In genomic region chr13:31209819-31210209, GRCh38 we compare ENCODE assay signal across 15 cellular contexts. TPM values are rescaled to one million over a fixed set of nuclear protein-coding genes. Genes with fewer than 3 reads are reported as not detected.
DNase-seq lines count a peak whose midpoint lies in the region; ATAC-seq, FAIRE-seq and TF ChIP-seq lines count a peak whose summit lies in the region.
"Had no signal": no experiment of that assay in that cellular context is flagged by ENCODE, and none has a peak within 500 bp of the region (broad histone marks: within the 10 kb centered on the region; RNA-seq: fewer than 3 reads in every experiment).

No MANE protein-coding gene starts in this region.

- H2BK12ac ChIP-seq in H1 (ENCODE audit: low read depth, low read length): no peak overlapping the region

- no peak overlapping the region for H4K91ac ChIP-seq in H1 (replicated peaks; ENCODE audit: insufficient read length, low read length)

- H2BK120ac ChIP-seq in H1 (replicated peaks; ENCODE audit: low read depth, low read length): no peak overlapping the region

- H3K9ac ChIP-seq in BLaER1 treated with 17β-estradiol and CSF1 and Interleukin-3, amounts not matched to agents 10 nM and 100 nM: peak overlapping the region in 3 of 11 experiments; percentile 5 to 9 (median 5); a peak in 1 of 22 replicates
- no peak overlapping the region for H3K9ac ChIP-seq in H1 (replicated peaks in 1 of 4; ENCODE audit: extremely low read depth in 1 of 4, low read depth in 3 of 4, low read length in 3 of 4)

- H3K14ac ChIP-seq in H1 (ENCODE audit: insufficient read length): no peak overlapping the region

- no peak overlapping the region for H2BK15ac ChIP-seq in H1 (ENCODE audit: low read length)

- no peak overlapping the region for H3K56ac ChIP-seq in H1 (replicated peaks; ENCODE audit: insufficient read length, low read depth, low read length)

- 0 out of 2 replicates have a peak overlapping the region, but pooled peaks have one; percentile 74 for H2AFZ ChIP-seq in H1 (ENCODE audit: low read length)
- H2AFZ ChIP-seq: PC-9 had no signal

- H3K4me3 ChIP-seq in BLaER1 treated with 17β-estradiol and CSF1 and Interleukin-3, amounts not matched to agents 10 nM and 100 nM: no peak overlapping the region
- H3K4me3 ChIP-seq in H1 (ENCODE audit: extremely low read depth in 1 of 4, insufficient read depth in 2 of 4, low read depth in 3 of 4, low read length in 4 of 4): no peak overlapping the region
- H3K4me3 ChIP-seq: colonic mucosa, PC-9, upper lobe of left lung had no signal

- FAIRE-seq in H1 (lab: Jason Lieb, UNC) (no peak), GM12891 (lab: Jason Lieb, UNC) (no peak)

- H4K20me1 ChIP-seq in BLaER1 treated with 17β-estradiol and CSF1 and Interleukin-3, amounts not matched to agents 10 nM and 100 nM: 0 out of 22 replicates have a peak, but pooled peaks cover 0 to 4% (median 0%) of the 10 kb centered on the region in 11 experiments
- H4K20me1 ChIP-seq in H1 (replicated peaks in 1 of 2; ENCODE audit: control insufficient read depth in 1 of 2, insufficient read depth in 2 of 2, low read length in 2 of 2): no peaks in the 10 kb centered on the region

- peaks cover 18 to 31% (median 23%) of the 10 kb centered on the region in 10 experiments for H3K4me1 ChIP-seq in BLaER1 treated with 17β-estradiol and CSF1 and Interleukin-3, amounts not matched to agents 10 nM and 100 nM
- peaks cover 0 to 12% (median 7%) of the 10 kb centered on the region in 4 experiments; a peak in 5 of 7 replicates for H3K4me1 ChIP-seq in H1 (replicated peaks in 1 of 4; ENCODE audit: control insufficient read depth in 3 of 4, insufficient read depth in 4 of 4, low read length in 3 of 4)
- H3K4me1 ChIP-seq: colonic mucosa had no signal

- no peak overlapping the region for H3K23ac ChIP-seq in H1 (ENCODE audit: insufficient read length)

- peak overlapping the region; percentile 61 to 78 (median 71) for H3K4me2 ChIP-seq in BLaER1 treated with 17β-estradiol and CSF1 and Interleukin-3, amounts not matched to agents 10 nM and 100 nM
- H3K4me2 ChIP-seq in H1 (ENCODE audit: insufficient read depth in 1 of 2, low read depth in 2 of 2, low read length in 2 of 2): no peak overlapping the region
- H3K4me2 ChIP-seq: PC-9 had no signal

- no peak overlapping the region for H2AK5ac ChIP-seq in H1 (ENCODE audit: low read depth, low read length)

- no peak for TF ChIP-seq RAD21 in H1 (IDR thresholded peaks at IDR 0.05 in 1 of 2, conservative IDR thresholded peaks at IDR 0.05 in 1 of 2; ENCODE audit: low read depth in 2 of 2, low read length in 2 of 2)

- POLR2A ChIA-PET in HEK293T (lab: Yijun Ruan, JAX) (no interaction called here), H1 (lab: Charles Lee; ENCODE audit: partially characterized antibody) (interaction anchor here (1.0 kb wide), 1 partner anchor 9 kb away, joined by 3 read pairs; no protein-coding TSS in a partner anchor)

- ATAC-seq in sciatic nerve: peak; percentile 49

- TF ChIP-seq CTCF in H1 (IDR thresholded peaks at IDR 0.05; ENCODE audit: control extremely low read depth in 1 of 3, insufficient read depth in 1 of 3, low read depth in 1 of 3, low read length in 3 of 3): no peak

- intact Hi-C loops in sciatic nerve (cut with DNase I): no loop called here

- TF ChIP-seq POLR2A in H1 (IDR thresholded peaks at IDR 0.05; ENCODE audit: control extremely low read depth in 1 of 2, low read depth in 2 of 2, low read length in 2 of 2) (no peak), GM12891 (IDR thresholded peaks at IDR 0.05; ENCODE audit: low read depth, low read length) (no peak)

- no peaks in the 10 kb centered on the region for H3K79me1 ChIP-seq in H1 (ENCODE audit: low read depth, low read length)

- no peaks in the 10 kb centered on the region for H3K9me3 ChIP-seq in BLaER1 treated with 17β-estradiol and CSF1 and Interleukin-3, amounts not matched to agents 10 nM and 100 nM (replicated peaks in 1 of 11)
- no peaks in the 10 kb centered on the region for H3K9me3 ChIP-seq in H1 (ENCODE audit: insufficient read depth in 2 of 2, low read depth in 1 of 2, low read length in 1 of 2)
- H3K9me3 ChIP-seq: colonic mucosa, upper lobe of left lung had no signal

- TF ChIP-seq EP300 in H1 (IDR thresholded peaks at IDR 0.05; ENCODE audit: borderline replicate concordance in 1 of 2, low read depth in 2 of 2, low read length in 2 of 2): no peak

- H3K79me2 ChIP-seq in H1 (ENCODE audit: control insufficient read depth in 1 of 2, insufficient read depth in 2 of 2, low read length in 2 of 2): no peaks in the 10 kb centered on the region

- no peak overlapping the region for H3K4ac ChIP-seq in H1 (replicated peaks; ENCODE audit: insufficient read length, low read depth, low read length)

- no peak overlapping the region for H2BK5ac ChIP-seq in H1 (ENCODE audit: low read depth, low read length)

- WGBS in H1 (ENCODE audit: extremely low coverage in 1 of 2, insufficient coverage in 1 of 2, insufficient read length in 1 of 2, insufficient replicate concordance in 2 of 2, low coverage in 1 of 2, low lambda C conversion rate in 2 of 2, missing lambda C conversion rate in 1 of 2), 2 experiments: 78% methylated on average over 4 of the region's 4 CpGs; no CpG with 5 or more reads in 1 of the 2 experiments

- no peak overlapping the region for H4K5ac ChIP-seq in H1 (ENCODE audit: insufficient read length, low read depth, low read length)

- H3K36me3 ChIP-seq in BLaER1 treated with 17β-estradiol and CSF1 and Interleukin-3, amounts not matched to agents 10 nM and 100 nM: no peaks in the 10 kb centered on the region
- no peaks in the 10 kb centered on the region for H3K36me3 ChIP-seq in H1 (ENCODE audit: control insufficient read depth in 2 of 4, insufficient read depth in 4 of 4, low read length in 3 of 4)
- H3K36me3 ChIP-seq: colonic mucosa, upper lobe of left lung had no signal

- H3K27ac ChIP-seq in BLaER1 treated with 17β-estradiol and CSF1 and Interleukin-3, amounts not matched to agents 10 nM and 100 nM: peak overlapping the region in 3 of 11 experiments; percentile 3 to 36 (median 10); a peak in 2 of 22 replicates
- H3K27ac ChIP-seq in H1 (ENCODE audit: low read depth, low read length): no peak overlapping the region
- H3K27ac ChIP-seq: colonic mucosa, PC-9, upper lobe of left lung had no signal

- no peak for DNase-seq in HEK293T (ENCODE audit: extremely low spot score)
- no peak for DNase-seq in H1 (ENCODE audit: low read depth in 1 of 2, low spot score in 2 of 2)
- DNase-seq in sciatic nerve (ENCODE audit: low spot score): no peak
- no peak for DNase-seq in NCI-H2029 treated with DMSO at 0.1 percent for 48 hours (lab: John Stamatoyannopoulos, UW)
- DNase-seq in GM12891 (ENCODE audit: insufficient read length, low spot score): no peak
- DNase-seq in activated effector memory CD4-positive, alpha-beta T cell treated with anti-CD3 and anti-CD28 coated beads, Interleukin-2, amount 50 U/mL, for 16 hours: no peak
- DNase-seq: activated B cell treated with CpG ODN at 0.5 μM for 24 hours; activated effector memory CD4-positive, alpha-beta T cell treated with Interleukin-2 at 50 U/mL for 16 hours; colonic mucosa; KBM-7; NCI-H1436; PC-9; stimulated activated CD8-positive, alpha-beta memory T cell treated with anti-CD3 and anti-CD28 coated beads, Interleukin-4, amount 100 ng/mL, for 48 hours; upper lobe of left lung had no signal

- H3K27me3 ChIP-seq in BLaER1 treated with 17β-estradiol and CSF1 and Interleukin-3, amounts not matched to agents 10 nM and 100 nM: no peaks in the 10 kb centered on the region
- H3K27me3 ChIP-seq in H1 (replicated peaks in 1 of 4; ENCODE audit: control insufficient read depth in 3 of 4, extremely low read depth in 1 of 4, insufficient read depth in 3 of 4, low read length in 3 of 4): no peaks in the 10 kb centered on the region
- H3K27me3 ChIP-seq: colonic mucosa, upper lobe of left lung had no signal

- H3K23me2 ChIP-seq in H1 (ENCODE audit: low read depth, low read length): no peaks in the 10 kb centered on the region; the same call in 1 of the 2 replicates

- CTCF ChIA-PET in HEK293T (lab: Yijun Ruan, JAX) (interaction anchor here (1.0 kb wide), 1 partner anchor 215 kb away, joined by 4 read pairs; no protein-coding TSS in a partner anchor), H1 (lab: Charles Lee; ENCODE audit: partially characterized antibody) (interaction anchor here (0.7 to 2.5 kb wide), 5 partner anchors 9 to 38 kb away, joined by 3 to 8 read pairs (median 5); no protein-coding TSS in a partner anchor)

- H3K18ac ChIP-seq in H1 (ENCODE audit: extremely low read depth, low read length): no peak overlapping the region

- H4K8ac ChIP-seq in H1 (ENCODE audit: extremely low read depth, insufficient read depth, low read length): no peak overlapping the region

- H2BK20ac ChIP-seq in H1 (ENCODE audit: low read length): no peak overlapping the region

TF ChIP-seq in HEK293T, 16 proteins besides CTCF, POLR2A, EP300 and RAD21 (continues in another document):
- TF ChIP-seq ZNF384 (IDR thresholded peaks at IDR 0.05): no peak
- TF ChIP-seq TARDBP (IDR thresholded peaks at IDR 0.05): no peak

TF ChIP-seq in H1, 55 proteins besides CTCF, POLR2A, EP300 and RAD21 (continues in another document):
- TF ChIP-seq POU5F1 (IDR thresholded peaks at IDR 0.05; ENCODE audit: low read depth, low read length): no peak

TF ChIP-seq in GM12891, 5 proteins besides CTCF, POLR2A, EP300 and RAD21 (continues in another document):
- TF ChIP-seq PAX5 (IDR thresholded peaks at IDR 0.05; ENCODE audit: insufficient read depth, low read length, severe bottlenecking): no peak

RNA-seq across cellular contexts. Expression of gene B3GLCT, which starts 10.0 kb away (rescaled TPM):
- total RNA-seq in H1 (2021; fragmentation: NEBNext Ultra II Directional; extraction: Animal tissue kit (Norgen Biotek cat#: 25700)): 3.5 and 4.1 TPM in 2 replicates
- 0.83 and 1.5 TPM in 2 replicates for polyA plus RNA-seq in H1 (2011; rRNA removed)
- polyA plus RNA-seq in H1 (2011; cell fraction: cytosol; rRNA removed): 1.4 TPM
- 1.1 TPM for polyA plus RNA-seq in H1 (2011; cell fraction: nucleus; rRNA removed)
- polyA plus RNA-seq in H1 (2012, experiment 1 of 2): 2.0 to 2.9 TPM (median 2.4 TPM) in 4 replicates
- 0.93 TPM for polyA plus RNA-seq in H1 (2012, experiment 2 of 2)
- 3.9 TPM for polyA plus RNA-seq in H1 (2013, experiment 1 of 2)
- 4.6 TPM for polyA plus RNA-seq in H1 (2013, experiment 2 of 2)
- polyA minus RNA-seq in H1 (2011; rRNA and poly(A)+ RNA removed): 2.0 and 3.1 TPM in 2 replicates
- polyA minus RNA-seq in H1 (2011; cell fraction: cytosol; rRNA and poly(A)+ RNA removed): 0.81 TPM
- 3.0 TPM for polyA minus RNA-seq in H1 (2011; cell fraction: nucleus; rRNA and poly(A)+ RNA removed)
- 5.9 TPM for total RNA-seq in sciatic nerve
- polyA plus RNA-seq in GM12891 (2012; ENCODE audit: low read depth, missing spikeins): 0.08 TPM

RNA-seq across cellular contexts. Expression of gene HSPH1, which starts 48.1 kb away (rescaled TPM):
- 131 and 145 TPM in 2 replicates for total RNA-seq in H1 (2021; fragmentation: NEBNext Ultra II Directional; extraction: Animal tissue kit (Norgen Biotek cat#: 25700))
- polyA plus RNA-seq in H1 (2011; rRNA removed): 11.0 and 14.2 TPM in 2 replicates
- 28.5 TPM for polyA plus RNA-seq in H1 (2011; cell fraction: cytosol; rRNA removed)
- polyA plus RNA-seq in H1 (2011; cell fraction: nucleus; rRNA removed): 17.8 TPM
- 47.8 to 85.9 TPM (median 55.3 TPM) in 4 replicates for polyA plus RNA-seq in H1 (2012, experiment 1 of 2)
- polyA plus RNA-seq in H1 (2012, experiment 2 of 2): 5.8 TPM
- 79.6 TPM for polyA plus RNA-seq in H1 (2013, experiment 1 of 2)
- polyA plus RNA-seq in H1 (2013, experiment 2 of 2): 76.8 TPM
- polyA minus RNA-seq in H1 (2011; rRNA and poly(A)+ RNA removed): 19.3 and 27.9 TPM in 2 replicates
- 31.0 TPM for polyA minus RNA-seq in H1 (2011; cell fraction: cytosol; rRNA and poly(A)+ RNA removed)
- polyA minus RNA-seq in H1 (2011; cell fraction: nucleus; rRNA and poly(A)+ RNA removed): 31.9 TPM
- total RNA-seq in sciatic nerve: 52.4 TPM
- 50.7 TPM for polyA plus RNA-seq in GM12891 (2012; ENCODE audit: low read depth, missing spikeins)

Comparison
In these comparisons a context has a peak if more than half of its experiments do, and no peak if none do; other contexts are left out.
1. H3K4me2 ChIP-seq: peak in BLaER1 treated with 17β-estradiol and CSF1 and Interleukin-3, amounts not matched to agents 10 nM and 100 nM (11 of 11); none in H1 (0 of 2).